21 cellular contexts compared by ENCODE assay signal in genomic region chr11:80156062-80156461, GRCh38.
"Had no signal": no experiment of that assay in that cellular context is flagged by ENCODE, and none has a peak within 500 bp of the region (broad histone marks: within the 10 kb centered on the region; RNA-seq: fewer than 3 reads in every experiment).

No MANE protein-coding gene starts in this region.

- H3K27me3 Mint-ChIP-seq: naive B cell had no signal

- H3K4me3 Mint-ChIP-seq: immature natural killer cell, mesothelial cell of epicardium, naive B cell had no signal

- H3K9me3 Mint-ChIP-seq: mesothelial cell of epicardium had no signal

- H2AFZ ChIP-seq: hepatocyte had no signal

- H3K36me3 Mint-ChIP-seq: immature natural killer cell, mesothelial cell of epicardium, naive B cell had no signal

- H3K4me1 Mint-ChIP-seq: immature natural killer cell, naive B cell had no signal

- H3K4me3 ChIP-seq: coronary artery, dorsolateral prefrontal cortex, esophagus muscularis mucosa, gastroesophageal sphincter, heart left ventricle, hepatocyte, lower lobe of right lung, mucosa of descending colon had no signal

- H3K27ac ChIP-seq: coronary artery, dorsolateral prefrontal cortex, esophagus muscularis mucosa, foreskin keratinocyte, gastroesophageal sphincter, heart left ventricle, hepatocyte, lower lobe of right lung had no signal

- H3K27ac Mint-ChIP-seq: immature natural killer cell, mesothelial cell of epicardium, naive B cell had no signal

- ATAC-seq: gastroesophageal sphincter, heart left ventricle had no signal

- H3K4me2 ChIP-seq: hepatocyte had no signal

- H3K4me1 ChIP-seq: esophagus muscularis mucosa, foreskin keratinocyte, gastroesophageal sphincter, heart left ventricle, lower lobe of right lung had no signal

- H3K79me2 ChIP-seq: hepatocyte had no signal

- DNase-seq: dorsolateral prefrontal cortex; effector CD4-positive, alpha-beta T cell; effector memory CD4-positive, alpha-beta T cell; heart left ventricle; hypothalamus; immature natural killer cell; islet precursor cell; kidney; left colon; left ventricle myocardium superior; lower lobe of right lung; naive B cell had no signal

- H3K9me3 ChIP-seq: esophagus muscularis mucosa, gastroesophageal sphincter, heart left ventricle, lower lobe of right lung, mucosa of descending colon had no signal

- FAIRE-seq: colon, frontal cortex, kidney had no signal

- H3K36me3 ChIP-seq: esophagus muscularis mucosa, gastroesophageal sphincter, heart left ventricle, lower lobe of right lung had no signal

- H3K27me3 ChIP-seq: dorsolateral prefrontal cortex, esophagus muscularis mucosa, foreskin keratinocyte, gastroesophageal sphincter, heart left ventricle, hepatocyte had no signal
